Comparison of ENCODE assay signal across 10 cellular contexts in genomic region chr11:1153951-1154487, GRCh38. TPM values are rescaled to one million over a fixed set of nuclear protein-coding genes. Genes with fewer than 3 reads are reported as not detected.
DNase-seq lines count a peak whose midpoint lies in the region; ATAC-seq and TF ChIP-seq lines count a peak whose summit lies in the region.
"Had no signal": no experiment of that assay in that cellular context is flagged by ENCODE, and none has a peak within 500 bp of the region (broad histone marks: within the 10 kb centered on the region; RNA-seq: fewer than 3 reads in every experiment).

No MANE protein-coding gene starts in this region.

- no peaks in the 10 kb centered on the region for H3K27me3 ChIP-seq in ACC112 (ENCODE audit: insufficient read depth, low read length)
- peaks cover 10% of the 10 kb centered on the region for H3K27me3 ChIP-seq in lower lobe of right lung (ENCODE audit: low read depth)

- peak; percentile 22 for DNase-seq in HPDE6-E6E7 (ENCODE audit: extremely low spot score)
- peak; percentile 87 for DNase-seq in MCF 10A (ENCODE audit: unreplicated experiment)
- peak; percentile 47 for DNase-seq in lower lobe of right lung
- DNase-seq in activated effector memory CD4-positive, alpha-beta T cell treated with anti-CD3 and anti-CD28 coated beads, Interleukin-2, amount 50 U/mL, for 16 hours, result no peak
- DNase-seq in NCI-H748 (lab: John Stamatoyannopoulos, UW; ENCODE audit: unreplicated experiment), result no peak
- no peak for DNase-seq in activated CD4-positive, alpha-beta T cell treated with anti-CD3 and anti-CD28 coated beads, Interleukin-2, amount 50 U/mL, for 48 hours
- DNase-seq in NCI-H146 treated with DMSO at 0.1 percent for 48 hours (lab: John Stamatoyannopoulos, UW; ENCODE audit: unreplicated experiment), result no peak

- CTCF ChIA-PET in MCF 10A (lab: Yijun Ruan, JAX), result no interaction called here

- H3K9me3 ChIP-seq in lower lobe of right lung, result no peaks in the 10 kb centered on the region

- H3K9me3 Mint-ChIP-seq in MCF 10A (ENCODE audit: unreplicated experiment), result no peaks in the 10 kb centered on the region
- H3K9me3 Mint-ChIP-seq: nephron had no signal

- H2AFZ ChIP-seq in ACC112 (ENCODE audit: low read length, unreplicated experiment), result peak overlapping the region; percentile 23

- H3K79me2 ChIP-seq in ACC112 (ENCODE audit: control insufficient read depth, insufficient read depth, low read length, unreplicated experiment), result no peaks in the 10 kb centered on the region

- H3K27ac Mint-ChIP-seq in MCF 10A (ENCODE audit: low read depth, unreplicated experiment), result no peak overlapping the region
- H3K27ac Mint-ChIP-seq: nephron had no signal

- BruUV-seq in MCF 10A (replicated peaks; lab: Mats Ljungman, UMichigan), result no TSS peak

- peak overlapping the region; percentile 75 for H3K27ac ChIP-seq in ACC112 (ENCODE audit: low read depth, low read length)
- no peak overlapping the region for H3K27ac ChIP-seq in lower lobe of right lung
- H3K27ac ChIP-seq: KMS-11 had no signal

- POLR2A ChIA-PET in MCF 10A (lab: Yijun Ruan, JAX), result no interaction called here

- TF ChIP-seq CTCF in MCF 10A (IDR thresholded peaks at IDR 0.05; ENCODE audit: unreplicated experiment) (no peak), lower lobe of right lung (IDR thresholded peaks at IDR 0.05) (no peak)

- H3K36me3 Mint-ChIP-seq in MCF 10A (ENCODE audit: insufficient read depth, unreplicated experiment), result no peaks in the 10 kb centered on the region

- H3K4me1 Mint-ChIP-seq in MCF 10A (ENCODE audit: insufficient read depth, unreplicated experiment), result no peaks in the 10 kb centered on the region

- H3K4me1 ChIP-seq in ACC112 (ENCODE audit: control insufficient read depth, insufficient read depth, low read length, unreplicated experiment) (peaks cover 29% of the 10 kb centered on the region), lower lobe of right lung (no peaks in the 10 kb centered on the region)

- peak; percentile 61 to 64 for ATAC-seq in lower lobe of right lung

- intact Hi-C loops in MCF 10A (cut with micrococcal nuclease), result no loop called here
- intact Hi-C loops in lower lobe of right lung (cut with DNase I), result no loop called here

- H3K4me3 ChIP-seq in ACC112 (ENCODE audit: low read depth, low read length), result no peak overlapping the region
- no peak overlapping the region for H3K4me3 ChIP-seq in lower lobe of right lung

- no peaks in the 10 kb centered on the region for H3K27me3 Mint-ChIP-seq in MCF 10A (ENCODE audit: insufficient read depth, unreplicated experiment)

- H3K4me3 Mint-ChIP-seq in MCF 10A (ENCODE audit: unreplicated experiment), result no peak overlapping the region
- H3K4me3 Mint-ChIP-seq: nephron had no signal

- H3K36me3 ChIP-seq in ACC112 (ENCODE audit: insufficient read depth, low read length), result no peaks in the 10 kb centered on the region
- H3K36me3 ChIP-seq in lower lobe of right lung, result no peaks in the 10 kb centered on the region

RNA-seq across cellular contexts. Expression of gene MUC5AC, which starts 3.7 kb away (rescaled TPM):
- total RNA-seq in MCF 10A (2022), result not detected in 2 replicates
- total RNA-seq in lower lobe of right lung, result 0.35 TPM

Comparison
In these comparisons a context has a peak if more than half of its experiments do, and no peak if none do; other contexts are left out.
1. DNase-seq: peak in HPDE6-E6E7 (single experiment), MCF 10A (single experiment) and lower lobe of right lung (single experiment); none in activated effector memory CD4-positive, alpha-beta T cell treated with anti-CD3 and anti-CD28 coated beads, Interleukin-2, amount 50 U/mL, for 16 hours (single experiment), NCI-H748 (single experiment), activated CD4-positive, alpha-beta T cell treated with anti-CD3 and anti-CD28 coated beads, Interleukin-2, amount 50 U/mL, for 48 hours (0 of 2) and NCI-H146 treated with DMSO at 0.1 percent for 48 hours (single experiment).